Comparison of ENCODE assay signal across 1 cellular context in genomic region chrX:108347800-108348199, GRCh38.
TF ChIP-seq lines count a peak whose summit lies in the region.

No MANE protein-coding gene starts in this region.

TF ChIP-seq in GM23338, 12 proteins besides CTCF, POLR2A, EP300 and RAD21 (continued from another document):
- peak; percentile 79 for TF ChIP-seq ZNF462 (CRISPR knock-in tag; IDR thresholded peaks at IDR 0.05)
- no peak for TF ChIP-seq STAT1 (IDR thresholded peaks at IDR 0.05; ENCODE audit: unreplicated experiment)
- no peak for TF ChIP-seq CREB1 (CRISPR knock-in tag; IDR thresholded peaks at IDR 0.05; ENCODE audit: low read depth)
- no peak for TF ChIP-seq ZNF114 (CRISPR knock-in tag; IDR thresholded peaks at IDR 0.05)
- no peak for TF ChIP-seq ZNF331 (CRISPR knock-in tag; IDR thresholded peaks at IDR 0.05; ENCODE audit: low read depth)
- TF ChIP-seq ETS1 (IDR thresholded peaks at IDR 0.05), result no peak
